Comparison of ENCODE assay signal across 9 cellular contexts in the genomic region with DNA sequence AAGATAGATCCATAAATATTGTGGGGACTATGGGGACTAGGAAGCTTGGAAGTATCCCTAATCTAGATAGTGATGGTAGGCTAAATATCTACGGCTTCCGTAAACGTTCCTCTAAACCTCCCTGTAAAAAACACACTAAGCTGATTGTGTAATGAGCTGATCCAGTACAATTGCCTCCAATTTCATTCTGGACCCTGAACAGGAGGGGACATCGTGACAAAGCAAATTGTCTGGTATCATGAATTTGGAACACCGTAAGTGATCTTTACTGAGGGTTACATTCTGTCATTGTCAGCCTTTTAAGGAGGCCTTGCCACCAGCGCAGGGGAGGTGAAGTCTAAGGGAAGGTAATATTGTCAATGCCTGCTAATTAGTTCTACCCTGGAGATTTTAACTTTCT. TPM values are rescaled to one million over a fixed set of nuclear protein-coding genes. Genes with fewer than 3 reads are reported as not detected.
DNase-seq lines count a peak whose midpoint lies in the region; ATAC-seq and TF ChIP-seq lines count a peak whose summit lies in the region.
"Had no signal": no experiment of that assay in that cellular context is flagged by ENCODE, and none has a peak within 500 bp of the region (broad histone marks: within the 10 kb centered on the region; RNA-seq: fewer than 3 reads in every experiment).

No MANE protein-coding gene starts in this region.

- DNase-seq in DMS53 (lab: John Stamatoyannopoulos, UW) (peak; percentile 57), DMS53 treated with DMSO at 0.1 percent for 48 hours (lab: John Stamatoyannopoulos, UW; ENCODE audit: unreplicated experiment) (no peak), choroid plexus epithelial cell (ENCODE audit: low read depth) (no peak), right lobe of liver (no peak), transverse colon (peak; percentile 23), activated gamma-delta T cell treated with Interleukin-2 at 50 U/mL for 16 hours (no peak), amygdala (lab: John Stamatoyannopoulos, UW) (no peak)
- no peak for DNase-seq in CD4-positive, alpha-beta T cell
- DNase-seq: activated CD4-positive, alpha-beta T cell treated with anti-CD3 and anti-CD28 coated beads for 48 hours had no signal

- peaks cover 17% of the 10 kb centered on the region for H3K27me3 Mint-ChIP-seq in CD4-positive, alpha-beta T cell

- H3K27ac ChIP-seq in right lobe of liver (peak overlapping the region; percentile 76 to 85 (median 82)), transverse colon (peak overlapping the region; percentile 77 to 88 (median 82))
- no peak overlapping the region for H3K27ac ChIP-seq in CD4-positive, alpha-beta T cell (ENCODE audit: low read depth, low read length)

- H3K36me3 Mint-ChIP-seq in CD4-positive, alpha-beta T cell (ENCODE audit: low read depth): no peaks in the 10 kb centered on the region

- TF ChIP-seq CTCF in choroid plexus epithelial cell (conservative IDR thresholded peaks at IDR 0.05; ENCODE audit: low read depth, low read length) (no peak), right lobe of liver (IDR thresholded peaks at IDR 0.05) (no peak), transverse colon (IDR thresholded peaks at IDR 0.05) (no peak)
- no peak for TF ChIP-seq CTCF in CD4-positive, alpha-beta T cell (IDR thresholded peaks at IDR 0.05)

- POLR2A ChIA-PET in CD4-positive, alpha-beta T cell (lab: Charles Lee): no interaction called here

- H3K9me3 Mint-ChIP-seq in CD4-positive, alpha-beta T cell: peaks cover 4% of the 10 kb centered on the region

- peak overlapping the region; percentile 77 for H3K4me3 ChIP-seq in choroid plexus epithelial cell (ENCODE audit: low read depth, low read length)
- H3K4me3 ChIP-seq in right lobe of liver: peak overlapping the region; percentile 55 to 78 (median 65)
- H3K4me3 ChIP-seq in transverse colon: peak overlapping the region in 3 of 4 donors; percentile 41 to 55 (median 52)

- no peak overlapping the region for H3K27ac Mint-ChIP-seq in CD4-positive, alpha-beta T cell

- ATAC-seq in right lobe of liver: peak; percentile 33 to 50 (median 37)
- no peak for ATAC-seq in CD4-positive, alpha-beta T cell (ENCODE audit: poor library complexity)

- H3K4me1 Mint-ChIP-seq in CD4-positive, alpha-beta T cell (ENCODE audit: low read depth): no peaks in the 10 kb centered on the region

- no peak overlapping the region for H3K4me3 Mint-ChIP-seq in CD4-positive, alpha-beta T cell

- no peaks in the 10 kb centered on the region for H3K9me3 ChIP-seq in right lobe of liver
- H3K9me3 ChIP-seq in transverse colon: no peaks in the 10 kb centered on the region
- no peaks in the 10 kb centered on the region for H3K9me3 ChIP-seq in CD4-positive, alpha-beta T cell (ENCODE audit: control insufficient read depth, low read length)

- H3K36me3 ChIP-seq in right lobe of liver (peaks cover 0 to under 1% (median 0%) of the 10 kb centered on the region in 4 donors), transverse colon (no peaks in the 10 kb centered on the region)

- intact Hi-C loops in right lobe of liver (cut with DNase I): no loop called here
- intact Hi-C loops in transverse colon (cut with DNase I; ENCODE audit: low total_unique reads): no loop called here
- intact Hi-C loops in CD4-positive, alpha-beta T cell (cut with DNase I, micrococcal nuclease): no loop called here

- WGBS in right lobe of liver (ENCODE audit: insufficient coverage, low coverage, low lambda C conversion rate, missing lambda C conversion rate): 29% methylated on average over 6 of the region's 6 CpGs
- WGBS in transverse colon (ENCODE audit: low coverage in 1 of 2), 2 donors: 47% methylated on average over 6 of the region's 6 CpGs; no CpG with 5 or more reads in 1 of the 2 donors

- CTCF ChIA-PET in CD4-positive, alpha-beta T cell (lab: Charles Lee): no interaction called here

- H3K4me1 ChIP-seq in right lobe of liver (peaks cover 0 to 41% (median 16%) of the 10 kb centered on the region in 4 donors), transverse colon (peaks cover 0 to 49% (median 20%) of the 10 kb centered on the region in 4 donors)

- in situ Hi-C loops in transverse colon (cut with MboI; ENCODE audit: low pct_ligation_motif_present in 1 of 4, low pct_unique_long_range_greater_than_20kb in 1 of 4, low sequenced_read_pairs in 3 of 4): no loop called here

- H3K27me3 ChIP-seq in right lobe of liver (no peaks in the 10 kb centered on the region), transverse colon (no peaks in the 10 kb centered on the region)
- no peaks in the 10 kb centered on the region for H3K27me3 ChIP-seq in CD4-positive, alpha-beta T cell (ENCODE audit: control insufficient read depth, insufficient read depth, low read length)

- TF ChIP-seq EP300 in transverse colon (IDR thresholded peaks at IDR 0.05; ENCODE audit: low read depth): no peak

- TF ChIP-seq POLR2A in right lobe of liver (IDR thresholded peaks at IDR 0.05) (no peak), transverse colon (IDR thresholded peaks at IDR 0.05) (no peak)

RNA-seq across cellular contexts. Expression of a gene that starts 0.5 kb away (rescaled TPM):
- total RNA-seq in right lobe of liver (1,000 to 10,000 TPM; 1,196 to 2,327 (median 1,308) TPM), transverse colon (1,000 to 10,000 TPM in 1 of 4 donors, 100 to 1,000 TPM in 2, 10 to 100 TPM in 1; 58.7 to 1,102 (median 246) TPM)
- total RNA-seq in CD4-positive, alpha-beta T cell: 1 to 10 TPM in 1 of 2 experiments, not detected in 1; 1.4 TPM

Comparison
In these comparisons a context has a peak if more than half of its experiments do, and no peak if none do; other contexts are left out.
1. DNase-seq: peak in DMS53 (single experiment) and transverse colon (single experiment); none in DMS53 treated with DMSO at 0.1 percent for 48 hours (single experiment), choroid plexus epithelial cell (single experiment), right lobe of liver (0 of 3), activated gamma-delta T cell treated with Interleukin-2 at 50 U/mL for 16 hours (single experiment), CD4-positive, alpha-beta T cell (0 of 10) and amygdala (0 of 56).
2. RNA of a gene that starts 0.5 kb away (total RNA-seq): 1,196 to 2,327 TPM in right lobe of liver and 58.7 to 1,102 TPM in transverse colon; 1.4 TPM in CD4-positive, alpha-beta T cell; every median in the first group is over 10 times any median in the second.
3. Peak in every context shown above with its lines, with median percentiles within 50 percentile points of each other: H3K4me3 ChIP-seq.